In the genomic region with DNA sequence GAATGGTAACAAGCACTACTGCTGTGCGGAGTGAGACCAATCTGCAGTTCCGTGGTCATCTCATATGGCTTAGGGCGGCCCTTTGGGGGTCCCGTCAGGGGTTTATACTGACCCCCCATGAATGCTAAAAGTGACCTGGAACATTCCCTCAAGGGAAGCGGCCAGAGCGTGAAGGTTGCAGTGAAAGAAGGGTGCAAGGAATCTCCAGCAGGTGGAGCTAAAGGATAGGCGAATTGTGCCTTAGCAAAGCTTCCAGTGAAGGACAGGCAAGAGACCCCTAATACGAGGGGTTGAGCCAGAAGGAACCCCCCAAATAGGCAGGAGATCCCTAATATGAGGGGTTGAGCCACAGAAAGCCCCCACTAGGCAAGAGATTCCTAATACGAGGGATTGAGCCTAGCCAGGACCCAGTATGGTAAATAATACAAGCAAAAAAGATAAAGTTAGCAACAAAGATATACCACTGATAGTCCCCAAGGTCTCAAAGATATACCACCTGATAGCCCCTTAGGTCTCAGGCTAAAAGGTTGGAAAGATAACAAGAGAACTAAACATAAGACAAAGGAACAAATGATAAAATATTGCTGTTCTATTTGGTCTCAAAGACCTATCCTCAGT, we compare ENCODE assay signal across 8 cellular contexts. TPM values are rescaled to one million over a fixed set of nuclear protein-coding genes. Genes with fewer than 3 reads are reported as not detected.
DNase-seq lines count a peak whose midpoint lies in the region; ATAC-seq and TF ChIP-seq lines count a peak whose summit lies in the region.

No MANE protein-coding gene starts in this region.

- H3K4ac ChIP-seq in neuronal stem cell (ENCODE audit: low read length): no peak overlapping the region

- no peaks in the 10 kb centered on the region for H3K36me3 ChIP-seq in CD4-positive, CD25-positive, alpha-beta regulatory T cell (ENCODE audit: control insufficient read depth, insufficient read depth, low read length)
- peaks cover 0 to 28% of the 10 kb centered on the region in 2 experiments; a peak in 1 of 3 replicates for H3K36me3 ChIP-seq in HEK293 (ENCODE audit: control insufficient read depth in 2 of 2, insufficient read depth in 1 of 2, low read length in 2 of 2)
- peaks cover 23 to 35% of the 10 kb centered on the region in 2 donors for H3K36me3 ChIP-seq in neuronal stem cell (replicated peaks in 1 of 2; ENCODE audit: control insufficient read depth in 2 of 2, insufficient read depth in 2 of 2, low read length in 2 of 2)
- peaks cover 0 to 12% (median 5%) of the 10 kb centered on the region in 4 donors for H3K36me3 ChIP-seq in upper lobe of left lung

- no peaks in the 10 kb centered on the region for H3K27me3 Mint-ChIP-seq in CD4-positive, CD25-positive, alpha-beta regulatory T cell

- no peak for TF ChIP-seq POLR2A in upper lobe of left lung (IDR thresholded peaks at IDR 0.05)

- H2BK5ac ChIP-seq in neuronal stem cell (ENCODE audit: low read length): no peak overlapping the region

- TF ChIP-seq CTCF in HEK293 (tag by site-specific recombination; IDR thresholded peaks at IDR 0.05): no peak
- TF ChIP-seq CTCF in fibroblast of pulmonary artery (IDR thresholded peaks at IDR 0.05; ENCODE audit: low read length, missing control alignments): peak; percentile 88
- TF ChIP-seq CTCF in upper lobe of left lung (IDR thresholded peaks at IDR 0.05): peak; percentile 65 to 84 (median 76)

- H3K9ac ChIP-seq in neuronal stem cell (ENCODE audit: low read depth, low read length, poor library complexity): no peak overlapping the region

- H2AFZ ChIP-seq in neuronal stem cell (ENCODE audit: low read length): no peak overlapping the region

- no peaks in the 10 kb centered on the region for H3K36me3 Mint-ChIP-seq in CD4-positive, CD25-positive, alpha-beta regulatory T cell

- no peaks in the 10 kb centered on the region for H3K27me3 ChIP-seq in CD4-positive, CD25-positive, alpha-beta regulatory T cell (ENCODE audit: control insufficient read depth, insufficient read depth, low read length)
- H3K27me3 ChIP-seq in neuronal stem cell (ENCODE audit: control insufficient read depth in 3 of 3, insufficient read depth in 3 of 3, low read depth in 1 of 3, low read length in 3 of 3) (no peaks in the 10 kb centered on the region), upper lobe of left lung (no peaks in the 10 kb centered on the region)

- H3K4me2 ChIP-seq in neuronal stem cell (ENCODE audit: insufficient read depth, low read length, poor library complexity, severe bottlenecking): no peak overlapping the region

- WGBS in neuronal stem cell (ENCODE audit: extremely low coverage in 2 of 2, insufficient read length in 2 of 2, insufficient replicate concordance in 1 of 2), 2 donors: no CpG with 5 or more reads among the region's 9 CpGs
- 7 to 15% methylated on average over 7 to 9 of the region's 9 CpGs for WGBS in upper lobe of left lung, 2 donors

- TF ChIP-seq EP300 in upper lobe of left lung (IDR thresholded peaks at IDR 0.05): no peak

- DNase-seq in CD4-positive, CD25-positive, alpha-beta regulatory T cell: peak; percentile 30 to 69 (median 59)
- DNase-seq in NOMO-1 treated with DMSO at 0.1 percent for 48 hours (lab: John Stamatoyannopoulos, UW; ENCODE audit: unreplicated experiment) (peak; percentile 53), fibroblast of pulmonary artery (ENCODE audit: low read depth) (peak; percentile 75), neuronal stem cell (ENCODE audit: low spot score) (peak; percentile 43), upper lobe of left lung (peak in 1 of 2 donors; percentile 55)
- DNase-seq in activated T-cell treated with anti-CD3 and anti-CD28 coated beads, Interleukin-2, amount 50 U/mL, for 1 hour: peak; percentile 49

- CTCF ChIA-PET in HEK293 (lab: Yijun Ruan, JAX): interaction anchor here (0.5 to 7.6 kb wide), 13 partner anchors 10 to 1772 kb away, joined by 3 to 97 read pairs (median 4); a partner anchor contains a TSS

- H3K79me1 ChIP-seq in neuronal stem cell (ENCODE audit: low read depth, low read length): no peaks in the 10 kb centered on the region

- H3K4me1 ChIP-seq in CD4-positive, CD25-positive, alpha-beta regulatory T cell (ENCODE audit: control insufficient read depth, insufficient read depth, low read length, poor library complexity, severe bottlenecking): peaks cover 13% of the 10 kb centered on the region
- no peaks in the 10 kb centered on the region for H3K4me1 ChIP-seq in HEK293 (ENCODE audit: control insufficient read depth, insufficient read depth, low read length)
- peaks cover 2 to 6% of the 10 kb centered on the region in 2 donors for H3K4me1 ChIP-seq in neuronal stem cell (ENCODE audit: control insufficient read depth in 2 of 2, insufficient read depth in 1 of 2, low read depth in 1 of 2, low read length in 2 of 2)
- H3K4me1 ChIP-seq in upper lobe of left lung: peaks cover 0 to 4% (median under 1%) of the 10 kb centered on the region in 4 donors

- H3K23ac ChIP-seq in neuronal stem cell (ENCODE audit: low read depth, low read length, poor library complexity): no peak overlapping the region

- H2AK5ac ChIP-seq in neuronal stem cell (ENCODE audit: low read depth, low read length): no peak overlapping the region

- no peak overlapping the region for H3K14ac ChIP-seq in neuronal stem cell (ENCODE audit: low read length)

- peaks cover under 1 to 27% (median 12%) of the 10 kb centered on the region in 4 donors for H3K4me1 Mint-ChIP-seq in CD4-positive, CD25-positive, alpha-beta regulatory T cell

- no peak overlapping the region for H2BK120ac ChIP-seq in neuronal stem cell (ENCODE audit: low read depth, low read length)

- H3K27ac ChIP-seq in CD4-positive, CD25-positive, alpha-beta regulatory T cell (ENCODE audit: insufficient read depth, low read length, poor library complexity, severe bottlenecking): no peak overlapping the region
- no peak overlapping the region for H3K27ac ChIP-seq in HEK293 (ENCODE audit: extremely low read depth, low read depth, low read length)
- H3K27ac ChIP-seq in neuronal stem cell (replicated peaks; ENCODE audit: low read length): no peak overlapping the region
- H3K27ac ChIP-seq in upper lobe of left lung: no peak overlapping the region

- H3K4me3 ChIP-seq in CD4-positive, CD25-positive, alpha-beta regulatory T cell (ENCODE audit: low read depth, low read length): no peak overlapping the region
- H3K4me3 ChIP-seq in HEK293 (ENCODE audit: low read depth, low read length): no peak overlapping the region
- H3K4me3 ChIP-seq in fibroblast of pulmonary artery (replicated peaks; ENCODE audit: low read depth, low read length): no peak overlapping the region
- H3K4me3 ChIP-seq in neuronal stem cell (ENCODE audit: low read length in 2 of 2): no peak overlapping the region
- no peak overlapping the region for H3K4me3 ChIP-seq in upper lobe of left lung

- no peak overlapping the region for H3K4me3 Mint-ChIP-seq in CD4-positive, CD25-positive, alpha-beta regulatory T cell

- no peak overlapping the region for H2BK15ac ChIP-seq in neuronal stem cell (ENCODE audit: low read length)

- no peak overlapping the region for H4K8ac ChIP-seq in neuronal stem cell (ENCODE audit: low read depth, low read length)

- no peak overlapping the region for H3K27ac Mint-ChIP-seq in CD4-positive, CD25-positive, alpha-beta regulatory T cell

- no peak overlapping the region for H4K91ac ChIP-seq in neuronal stem cell (ENCODE audit: low read depth, low read length, poor library complexity)

- POLR2A ChIA-PET in HEK293 (lab: Yijun Ruan, JAX): no interaction called here

- H3K9me3 Mint-ChIP-seq in CD4-positive, CD25-positive, alpha-beta regulatory T cell: no peaks in the 10 kb centered on the region

- H3K18ac ChIP-seq in neuronal stem cell (ENCODE audit: low read length): no peak overlapping the region

- ATAC-seq in CD4-positive, CD25-positive, alpha-beta regulatory T cell (ENCODE audit: low read depth in 2 of 2): peak in 1 of 2 donors; percentile 31
- ATAC-seq in upper lobe of left lung (ENCODE audit: low FRiP score in 2 of 2) (peak; percentile 74 to 77), HG02981 (IDR thresholded peaks at IDR 0.05; ENCODE audit: unreplicated experiment) (no peak)

- no peak overlapping the region for H2BK12ac ChIP-seq in neuronal stem cell (ENCODE audit: low read length)

- H3K9me3 ChIP-seq in CD4-positive, CD25-positive, alpha-beta regulatory T cell (ENCODE audit: control insufficient read depth in 2 of 2, low read length in 2 of 2): no peaks in the 10 kb centered on the region
- H3K9me3 ChIP-seq in HEK293 (ENCODE audit: control insufficient read depth, insufficient read depth, low read depth, low read length): no peaks in the 10 kb centered on the region
- peaks cover 5 to 14% of the 10 kb centered on the region in 2 donors for H3K9me3 ChIP-seq in neuronal stem cell (replicated peaks in 1 of 2; ENCODE audit: control insufficient read depth in 2 of 2, insufficient read depth in 1 of 2, low read depth in 1 of 2, low read length in 2 of 2)
- no peaks in the 10 kb centered on the region for H3K9me3 ChIP-seq in upper lobe of left lung

TF ChIP-seq in HEK293, 187 proteins besides CTCF, POLR2A, EP300 and RAD21:
- TF ChIP-seq ZNF10 (tag by site-specific recombination; IDR thresholded peaks at IDR 0.05) (no peak), ZBTB48 (tag by site-specific recombination; IDR thresholded peaks at IDR 0.05) (0 out of 2 replicates have a peak, but pooled peaks have one; percentile 31), ZNF654 (tag by site-specific recombination; IDR thresholded peaks at IDR 0.05; ENCODE audit: low read depth) (peak; percentile 74)

RNA-seq across cellular contexts. Expression of a gene that starts 27.5 kb away (rescaled TPM):
- 12.6 TPM for total RNA-seq in CD4-positive, CD25-positive, alpha-beta regulatory T cell
- 10 to 100 TPM; 63.8 to 68.6 (median 65.0) TPM for polyA plus RNA-seq in CD4-positive, CD25-positive, alpha-beta regulatory T cell
- polyA plus RNA-seq in neuronal stem cell (2013, experiment 1 of 2): 11.8 TPM
- polyA plus RNA-seq in neuronal stem cell (2013, experiment 2 of 2): 12.5 TPM
- total RNA-seq in upper lobe of left lung: 10 to 100 TPM; 26.5 to 37.7 (median 31.4) TPM

RNA-seq across cellular contexts. Expression of a gene that starts 32.8 kb away (rescaled TPM):
- 33.4 TPM for total RNA-seq in CD4-positive, CD25-positive, alpha-beta regulatory T cell
- polyA plus RNA-seq in CD4-positive, CD25-positive, alpha-beta regulatory T cell: 1 to 10 TPM; 2.9 to 6.4 (median 4.8) TPM
- 28.2 TPM for polyA plus RNA-seq in neuronal stem cell (2013, experiment 1 of 2)
- 29.0 TPM for polyA plus RNA-seq in neuronal stem cell (2013, experiment 2 of 2)
- total RNA-seq in upper lobe of left lung: 10 to 100 TPM; 10.5 to 69.1 (median 21.9) TPM

RNA-seq across cellular contexts. Expression of a gene that starts 50.4 kb away (rescaled TPM):
- total RNA-seq in CD4-positive, CD25-positive, alpha-beta regulatory T cell: not detected
- polyA plus RNA-seq in CD4-positive, CD25-positive, alpha-beta regulatory T cell: not detected
- polyA plus RNA-seq in neuronal stem cell (2013, experiment 1 of 2): not detected
- polyA plus RNA-seq in neuronal stem cell (2013, experiment 2 of 2): not detected
- 10 to 100 TPM in 1 of 6 donors, 1 to 10 TPM in 3, not detected in 2; 1.6 to 15.4 (median 2.7) TPM for total RNA-seq in upper lobe of left lung

RNA-seq across cellular contexts. Expression of a gene that starts 59.8 kb away (rescaled TPM):
- total RNA-seq in CD4-positive, CD25-positive, alpha-beta regulatory T cell: not detected
- polyA plus RNA-seq in CD4-positive, CD25-positive, alpha-beta regulatory T cell: not detected
- not detected for polyA plus RNA-seq in neuronal stem cell (2013, experiment 1 of 2)
- not detected for polyA plus RNA-seq in neuronal stem cell (2013, experiment 2 of 2)
- not detected for total RNA-seq in upper lobe of left lung
